ENCODE assay signal across 32 cellular contexts in genomic region chr12:104840262-104840661, GRCh38.
"Had no signal": no experiment of that assay in that cellular context is flagged by ENCODE, and none has a peak within 500 bp of the region (broad histone marks: within the 10 kb centered on the region; RNA-seq: fewer than 3 reads in every experiment).

No MANE protein-coding gene starts in this region.

- ATAC-seq: naive thymus-derived CD8-positive, alpha-beta T cell; natural killer cell treated with Interleukin-12 subunit alpha and Interleukin-12 subunit beta and Interleukin-15 and Interleukin-18, amount 100 ng/mL, for 72 hours; psoas muscle; right cardiac atrium; sciatic nerve; stimulated activated memory B cell treated with anti-CD40 and anti-IgM and Interleukin-4, amounts not matched to agents 10 μg/mL and 1 μg/mL and 100 μg/mL, for 72 hours; stimulated activated naive CD8-positive, alpha-beta T cell treated with anti-CD3 and anti-CD28 coated beads, Interleukin-15, amount 100 ng/mL, for 72 hours; stimulated activated naive CD8-positive, alpha-beta T cell treated with anti-CD3 and anti-CD28 coated beads, Interleukin-15, Interleukin-2, amounts not matched to agents 100 U/mL and 50 U/mL, for 24 hours; upper lobe of right lung had no signal

- H3K27ac Mint-ChIP-seq: naive thymus-derived CD8-positive, alpha-beta T cell; natural killer cell treated with Interleukin-12 subunit alpha and Interleukin-12 subunit beta and Interleukin-15 and Interleukin-18, amount 100 ng/mL, for 72 hours; nephron progenitor cell; progenitor cell of endocrine pancreas; stimulated activated memory B cell treated with anti-CD40 and anti-IgM and Interleukin-4, amounts not matched to agents 10 μg/mL and 1 μg/mL and 100 μg/mL, for 72 hours; stimulated activated naive CD8-positive, alpha-beta T cell treated with anti-CD3 and anti-CD28 coated beads, Interleukin-15, amount 100 ng/mL, for 72 hours; type B pancreatic cell had no signal

- H3K4me2 ChIP-seq: smooth muscle cell had no signal

- H3K4me3 Mint-ChIP-seq: naive thymus-derived CD8-positive, alpha-beta T cell; natural killer cell treated with Interleukin-12 subunit alpha and Interleukin-12 subunit beta and Interleukin-15 and Interleukin-18, amount 100 ng/mL, for 72 hours; nephron progenitor cell; neural crest cell; stimulated activated memory B cell treated with anti-CD40 and anti-IgM and Interleukin-4, amounts not matched to agents 10 μg/mL and 1 μg/mL and 100 μg/mL, for 72 hours; stimulated activated naive CD8-positive, alpha-beta T cell treated with anti-CD3 and anti-CD28 coated beads, Interleukin-15, amount 100 ng/mL, for 72 hours; type B pancreatic cell had no signal

- H2AFZ ChIP-seq: parathyroid adenoma had no signal

- H3K27ac ChIP-seq: neutrophil, ovary, parathyroid adenoma, psoas muscle, skin epidermis, spleen, suprapubic skin, testis, tibial artery, transverse colon, upper lobe of right lung, uterus had no signal

- H3K9me3 ChIP-seq: neutrophil, ovary, psoas muscle, spleen, suprapubic skin, testis, tibial artery, transverse colon, upper lobe of right lung, uterus had no signal

- H3K27me3 ChIP-seq: neutrophil, ovary, spleen, suprapubic skin, testis, tibial artery, transverse colon, upper lobe of right lung, uterus had no signal

- H3K4me1 ChIP-seq: parathyroid adenoma, psoas muscle, spleen, suprapubic skin, testis, transverse colon, upper lobe of right lung, uterus had no signal

- H3K79me2 ChIP-seq: parathyroid adenoma had no signal

- H3K4me1 Mint-ChIP-seq: naive thymus-derived CD8-positive, alpha-beta T cell; nephron progenitor cell; neural crest cell; stimulated activated memory B cell treated with anti-CD40 and anti-IgM and Interleukin-4, amounts not matched to agents 10 μg/mL and 1 μg/mL and 100 μg/mL, for 72 hours; stimulated activated naive CD8-positive, alpha-beta T cell treated with anti-CD3 and anti-CD28 coated beads, Interleukin-15, amount 100 ng/mL, for 72 hours had no signal

- H3K4me3 ChIP-seq: ovary, psoas muscle, skin epidermis, smooth muscle cell, spleen, suprapubic skin, testis, tibial artery, transverse colon, upper lobe of right lung, uterus had no signal

- DNase-seq: naive thymus-derived CD8-positive, alpha-beta T cell; nephron progenitor cell; nucleus accumbens; ovary; psoas muscle; right cardiac atrium; spleen; stimulated activated CD4-positive, alpha-beta T cell treated with anti-CD3 and anti-CD28 coated beads, Interleukin-12 subunit alpha, Interleukin-12 subunit beta, amount 100 ng/mL, for 4 hours; stimulated activated CD4-positive, alpha-beta T cell treated with anti-CD3 and anti-CD28 coated beads, Interleukin-1b, Interleukin-23, amount 100 ng/mL, for 48 hours; stimulated activated CD4-positive, alpha-beta T cell treated with anti-CD3 and anti-CD28 coated beads, Interleukin-4, amount 100 ng/mL, for 1 hour; stimulated activated CD4-positive, alpha-beta T cell treated with anti-CD3 and anti-CD28 coated beads, Interleukin-4, amount 100 ng/mL, for 4 hours; stimulated activated CD8-positive, alpha-beta memory T cell treated with anti-CD3 and anti-CD28 coated beads, Interleukin-4, amount 100 ng/mL, for 48 hours; stimulated activated naive CD4-positive, alpha-beta T cell; stimulated activated naive CD8-positive, alpha-beta T cell treated with anti-CD3 and anti-CD28 coated beads, Interleukin-15, amount 100 ng/mL, for 72 hours; stimulated activated naive CD8-positive, alpha-beta T cell treated with anti-CD3 and anti-CD28 coated beads, Interleukin-15, Interleukin-2, amounts not matched to agents 100 U/mL and 50 U/mL, for 24 hours; substantia nigra; testis; tibial artery; transverse colon; upper lobe of right lung; uterus had no signal

- H3K27me3 Mint-ChIP-seq: stimulated activated memory B cell treated with anti-CD40 and anti-IgM and Interleukin-4, amounts not matched to agents 10 μg/mL and 1 μg/mL and 100 μg/mL, for 72 hours; stimulated activated naive CD8-positive, alpha-beta T cell treated with anti-CD3 and anti-CD28 coated beads, Interleukin-15, amount 100 ng/mL, for 72 hours; type B pancreatic cell had no signal

- H3K9ac ChIP-seq: parathyroid adenoma had no signal

- H3K36me3 Mint-ChIP-seq: naive thymus-derived CD8-positive, alpha-beta T cell; natural killer cell treated with Interleukin-12 subunit alpha and Interleukin-12 subunit beta and Interleukin-15 and Interleukin-18, amount 100 ng/mL, for 72 hours; type B pancreatic cell had no signal

- H3K36me3 ChIP-seq: neutrophil, ovary, spleen, suprapubic skin, upper lobe of right lung, uterus had no signal
